ENCODE assay signal across 9 cellular contexts in genomic region chr20:13219327-13220193, GRCh38. TPM values are rescaled to one million over a fixed set of nuclear protein-coding genes. Genes with fewer than 3 reads are reported as not detected.
DNase-seq lines count a peak whose midpoint lies in the region; ATAC-seq, FAIRE-seq and TF ChIP-seq lines count a peak whose summit lies in the region.
"Had no signal": no experiment of that assay in that cellular context is flagged by ENCODE, and none has a peak within 500 bp of the region (broad histone marks: within the 10 kb centered on the region; RNA-seq: fewer than 3 reads in every experiment).

No MANE protein-coding gene starts in this region.

- no peaks in the 10 kb centered on the region for H3K9me3 Mint-ChIP-seq in activated naive CD4-positive, alpha-beta T cell treated with anti-CD3 and anti-CD28 coated beads for 36 hours

- peaks cover 9% of the 10 kb centered on the region for H3K4me1 ChIP-seq in effector memory CD4-positive, alpha-beta T cell (ENCODE audit: control insufficient read depth, insufficient read depth, low read length, poor library complexity, severe bottlenecking)
- H3K4me1 ChIP-seq in mucosa of rectum (ENCODE audit: control insufficient read depth in 2 of 2, insufficient read depth in 2 of 2, low read length in 2 of 2) = peaks cover 9 to 10% of the 10 kb centered on the region in 2 donors
- H3K4me1 ChIP-seq in thyroid gland = peaks cover 8 to 9% of the 10 kb centered on the region in 2 donors

- TF ChIP-seq CTCF in thyroid gland (IDR thresholded peaks at IDR 0.05) = no peak

- no peak for DNase-seq in activated naive CD4-positive, alpha-beta T cell treated with anti-CD3 and anti-CD28 coated beads for 36 hours
- no peak for DNase-seq in activated naive CD4-positive, alpha-beta T cell treated with Interleukin-2 at 50 U/mL for 16 hours
- DNase-seq in effector memory CD4-positive, alpha-beta T cell = no peak
- DNase-seq in thyroid gland (no peak), NCI-H524 treated with DMSO at 0.1 percent for 48 hours (lab: John Stamatoyannopoulos, UW) (no peak), GM12891 (ENCODE audit: insufficient read length, low spot score) (no peak)

- FAIRE-seq in GM12891 (lab: Jason Lieb, UNC) = no peak

- H3K4me3 ChIP-seq in effector memory CD4-positive, alpha-beta T cell (ENCODE audit: insufficient read depth, low read depth, low read length, poor library complexity, severe bottlenecking) = peak overlapping the region; percentile 71
- H3K4me3 ChIP-seq in mucosa of rectum (ENCODE audit: low read length in 2 of 2) = peak overlapping the region; percentile 26 to 59
- peak overlapping the region in 1 of 3 donors; percentile 58 for H3K4me3 ChIP-seq in thyroid gland (replicated peaks in 1 of 3)

- no peaks in the 10 kb centered on the region for H3K36me3 ChIP-seq in effector memory CD4-positive, alpha-beta T cell (ENCODE audit: control insufficient read depth, insufficient read depth, low read length)
- no peaks in the 10 kb centered on the region for H3K36me3 ChIP-seq in mucosa of rectum (ENCODE audit: control insufficient read depth in 2 of 2, insufficient read depth in 2 of 2, low read length in 2 of 2)
- H3K36me3 ChIP-seq in thyroid gland = no peaks in the 10 kb centered on the region

- no peaks in the 10 kb centered on the region for H3K36me3 Mint-ChIP-seq in activated naive CD4-positive, alpha-beta T cell treated with anti-CD3 and anti-CD28 coated beads for 36 hours (ENCODE audit: low read depth)

- CTCF ChIA-PET in activated naive CD4-positive, alpha-beta T cell treated with anti-CD3 and anti-CD28 coated beads for 36 hours (lab: Charles Lee) = no interaction called here

- H3K4me3 Mint-ChIP-seq in activated naive CD4-positive, alpha-beta T cell treated with anti-CD3 and anti-CD28 coated beads for 36 hours = peak overlapping the region; percentile 75

- no peak overlapping the region for H3K27ac Mint-ChIP-seq in activated naive CD4-positive, alpha-beta T cell treated with anti-CD3 and anti-CD28 coated beads for 36 hours

- H3K27me3 ChIP-seq in effector memory CD4-positive, alpha-beta T cell (replicated peaks; ENCODE audit: control insufficient read depth, insufficient read depth, low read length, poor library complexity, severe bottlenecking) = peaks cover 4% of the 10 kb centered on the region
- H3K27me3 ChIP-seq in mucosa of rectum (ENCODE audit: control insufficient read depth in 2 of 2, insufficient read depth in 2 of 2, low read length in 2 of 2) (peaks cover 47 to 49% of the 10 kb centered on the region in 2 donors), thyroid gland (no peaks in the 10 kb centered on the region)

- ATAC-seq in HG02852 (IDR thresholded peaks at IDR 0.05; ENCODE audit: unreplicated experiment) = no peak

- TF ChIP-seq POLR2A in thyroid gland (IDR thresholded peaks at IDR 0.05) (no peak), GM12891 (IDR thresholded peaks at IDR 0.05; ENCODE audit: low read depth, low read length) (no peak)

- peaks cover 38% of the 10 kb centered on the region for H3K27me3 Mint-ChIP-seq in activated naive CD4-positive, alpha-beta T cell treated with anti-CD3 and anti-CD28 coated beads for 36 hours (ENCODE audit: low read depth)

- no peaks in the 10 kb centered on the region for H3K9me3 ChIP-seq in effector memory CD4-positive, alpha-beta T cell (ENCODE audit: control insufficient read depth, low read length)
- no peaks in the 10 kb centered on the region for H3K9me3 ChIP-seq in mucosa of rectum (ENCODE audit: control insufficient read depth in 2 of 2, low read length in 2 of 2)
- no peaks in the 10 kb centered on the region for H3K9me3 ChIP-seq in thyroid gland

- 35 to 36% methylated on average over 38 of the region's 38 CpGs for WGBS in thyroid gland, 2 donors

- no peak overlapping the region for H3K9ac ChIP-seq in mucosa of rectum (ENCODE audit: low read depth in 1 of 2, low read length in 2 of 2)

- peaks cover 10% of the 10 kb centered on the region for H3K4me1 Mint-ChIP-seq in activated naive CD4-positive, alpha-beta T cell treated with anti-CD3 and anti-CD28 coated beads for 36 hours (ENCODE audit: low read depth)

- intact Hi-C loops in activated naive CD4-positive, alpha-beta T cell treated with anti-CD3 and anti-CD28 coated beads for 36 hours (cut with micrococcal nuclease) = loop anchor here (1.0 to 10.0 kb wide), 4 partner anchors 43 to 1325 kb away; partner anchors contain the start of genes ESF1, NDUFAF5 and TASP1
- intact Hi-C loops in thyroid gland (cut with DNase I) = no loop called here

- H3K27ac ChIP-seq in effector memory CD4-positive, alpha-beta T cell (ENCODE audit: insufficient read depth, low read length, poor library complexity, severe bottlenecking) = no peak overlapping the region
- no peak overlapping the region for H3K27ac ChIP-seq in mucosa of rectum (ENCODE audit: low read depth in 2 of 2, low read length in 2 of 2)
- H3K27ac ChIP-seq in thyroid gland = peak overlapping the region in 2 of 3 donors; percentile 89 to 92
- H3K27ac ChIP-seq: C4-2B had no signal

TF ChIP-seq in GM12891, 5 proteins besides CTCF, POLR2A, EP300 and RAD21:
- TF ChIP-seq POU2F2 (IDR thresholded peaks at IDR 0.05; ENCODE audit: low read depth, low read length) = no peak
- no peak for TF ChIP-seq POLR2AphosphoS5 (IDR thresholded peaks at IDR 0.05; ENCODE audit: low read depth, low read length)
- TF ChIP-seq TAF1 (IDR thresholded peaks at IDR 0.05; ENCODE audit: low read depth, low read length) = no peak
- TF ChIP-seq PAX5 (IDR thresholded peaks at IDR 0.05; ENCODE audit: insufficient read depth, low read length, severe bottlenecking) = no peak
- TF ChIP-seq SPI1 (IDR thresholded peaks at IDR 0.05; ENCODE audit: low read depth, low read length) = no peak

RNA-seq across cellular contexts. Expression of gene ISM1, which starts 1.5 kb away (rescaled TPM):
- total RNA-seq in activated naive CD4-positive, alpha-beta T cell treated with anti-CD3 and anti-CD28 coated beads for 36 hours = under 1 TPM; 0.27 to 0.29 TPM
- 10 to 100 TPM; 77.5 to 98.4 (median 83.7) TPM for total RNA-seq in thyroid gland
- polyA plus RNA-seq in GM12891 (2012; ENCODE audit: low read depth, missing spikeins) = not detected

Comparison
In these comparisons a context has a peak if more than half of its experiments do, and no peak if none do; other contexts are left out.
1. H3K27ac ChIP-seq: peak in thyroid gland (2 of 3); none in effector memory CD4-positive, alpha-beta T cell (single experiment) and mucosa of rectum (0 of 2).
2. RNA of gene ISM1, which starts 1.5 kb away (total RNA-seq): 77.5 to 98.4 TPM in thyroid gland; 0.27 to 0.29 TPM in activated naive CD4-positive, alpha-beta T cell treated with anti-CD3 and anti-CD28 coated beads for 36 hours; every median in the first group is over 10 times any median in the second.